ENCODE assay signal across 14 cellular contexts in genomic region chr15:98025237-98025636, GRCh38.
DNase-seq lines count a peak whose midpoint lies in the region; ATAC-seq and TF ChIP-seq lines count a peak whose summit lies in the region.
"Had no signal": no experiment of that assay in that cellular context is flagged by ENCODE, and none has a peak within 500 bp of the region (broad histone marks: within the 10 kb centered on the region; RNA-seq: fewer than 3 reads in every experiment).

No MANE protein-coding gene starts in this region.

- peak; percentile 77 for DNase-seq in AG10803 (ENCODE audit: low read depth)
- peak; percentile 94 for DNase-seq in epithelial cell of esophagus (ENCODE audit: low read depth)
- DNase-seq in left lung, result no peak
- DNase-seq in NCI-H187 treated with DMSO at 0.1 percent for 48 hours (lab: John Stamatoyannopoulos, UW), result no peak
- no peak for DNase-seq in NCI-H2196 (lab: John Stamatoyannopoulos, UW; ENCODE audit: unreplicated experiment)
- no peak for DNase-seq in iPS-NIHi7 (ENCODE audit: extremely low spot score)
- no peak for DNase-seq in NAMALWA (ENCODE audit: low spot score)
- DNase-seq: activated B cell treated with CpG ODN at 0.5 μM for 24 hours, Caco-2, NCI-H2171 treated with DMSO at 0.1 percent for 48 hours, nucleus accumbens had no signal

- peaks cover 15% of the 10 kb centered on the region for H3K4me1 ChIP-seq in HUES64 (ENCODE audit: insufficient read depth, low read length)
- H3K4me1 ChIP-seq in left lung, result no peaks in the 10 kb centered on the region
- H3K4me1 ChIP-seq: Caco-2 had no signal

- H3K9me3 ChIP-seq in HUES64 (ENCODE audit: insufficient read depth, low read depth, low read length) (no peaks in the 10 kb centered on the region), left lung (no peaks in the 10 kb centered on the region)
- H3K9me3 ChIP-seq: Caco-2 had no signal

- H3K27ac ChIP-seq in HUES64 (ENCODE audit: low read depth, low read length) (peak overlapping the region; percentile 7; the same call in 1 of the 2 replicates), left lung (no peak overlapping the region)
- H3K27ac ChIP-seq: HL-60 had no signal

- no peak overlapping the region; the same call in 1 of the 2 replicates for H3K9ac ChIP-seq in HUES64 (ENCODE audit: low read depth, low read length)

- H3K36me3 ChIP-seq in HUES64 (ENCODE audit: insufficient read depth, low read length), result no peaks in the 10 kb centered on the region
- H3K36me3 ChIP-seq in left lung, result no peaks in the 10 kb centered on the region

- no peak for TF ChIP-seq CTCF in AG10803 (conservative IDR thresholded peaks at IDR 0.05; ENCODE audit: low read length)
- no peak for TF ChIP-seq CTCF in epithelial cell of esophagus (IDR thresholded peaks at IDR 0.05; ENCODE audit: insufficient read depth, low read depth, low read length, missing control alignments)
- TF ChIP-seq CTCF in left lung (IDR thresholded peaks at IDR 0.05), result no peak

- intact Hi-C loops in left lung (cut with DNase I), result no loop called here

- 79% methylated on average over 2 of the region's 2 CpGs for WGBS in HUES64

- H3K4me3 ChIP-seq in AG10803 (ENCODE audit: low read length) (no peak overlapping the region), HUES64 (ENCODE audit: low read length) (no peak overlapping the region), epithelial cell of esophagus (ENCODE audit: low read length) (no peak overlapping the region), left lung (no peak overlapping the region)

- H3K27me3 ChIP-seq in HUES64 (ENCODE audit: insufficient read depth, low read length) (no peaks in the 10 kb centered on the region), left lung (no peaks in the 10 kb centered on the region)

- peak; percentile 60 for ATAC-seq in left lung
- ATAC-seq: HCT116 had no signal

Comparison
In these comparisons a context has a peak if more than half of its experiments do, and no peak if none do; other contexts are left out.
1. DNase-seq: peak in AG10803 (single experiment) and epithelial cell of esophagus (single experiment); none in left lung (0 of 2), NCI-H187 treated with DMSO at 0.1 percent for 48 hours (single experiment), NCI-H2196 (single experiment), iPS-NIHi7 (single experiment) and NAMALWA (single experiment).